8 cellular contexts compared by ENCODE assay signal in the genomic region with DNA sequence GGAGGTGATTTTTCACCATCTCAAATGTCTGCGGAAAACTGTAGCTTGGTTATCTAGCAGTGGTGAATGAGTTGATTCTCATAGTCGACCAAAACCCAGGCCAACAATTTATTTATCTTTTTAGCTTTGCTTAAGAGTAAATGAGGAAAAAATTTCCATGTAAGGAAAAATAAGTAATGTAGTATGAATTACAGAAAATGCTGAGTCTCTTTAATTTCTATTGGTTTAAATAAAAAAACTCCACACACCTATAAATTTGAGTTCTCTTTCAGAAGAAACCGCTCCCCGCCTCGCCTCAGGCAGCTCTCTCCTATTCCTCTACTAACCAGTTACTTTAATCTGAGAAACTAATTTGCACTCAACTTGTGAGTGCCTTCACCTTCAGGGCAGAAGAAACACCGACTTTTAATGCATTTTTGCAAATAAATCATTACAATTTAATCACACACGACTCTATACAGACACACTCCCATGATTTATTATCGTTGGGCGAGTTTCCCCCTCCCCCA. TPM values are rescaled to one million over a fixed set of nuclear protein-coding genes. Genes with fewer than 3 reads are reported as not detected.
DNase-seq lines count a peak whose midpoint lies in the region; ATAC-seq and TF ChIP-seq lines count a peak whose summit lies in the region.

No MANE protein-coding gene starts in this region.

- H4K20me1 ChIP-seq in Karpas-422 (ENCODE audit: insufficient read depth, low read depth, low read length): no peaks in the 10 kb centered on the region

- H3K4me1 ChIP-seq in Karpas-422 (ENCODE audit: low read length) (peaks cover 38% of the 10 kb centered on the region), neutrophil (ENCODE audit: control insufficient read depth in 1 of 2, insufficient read depth in 1 of 2, low read depth in 1 of 2, low read length in 1 of 2) (peaks cover 34 to 50% of the 10 kb centered on the region in 2 experiments)

- peak overlapping the region; percentile 95 for H3K4me2 ChIP-seq in Karpas-422 (ENCODE audit: low read depth, low read length, poor library complexity, severe bottlenecking)

- H3K27me3 Mint-ChIP-seq in T-helper 2 cell treated with Interferon-gamma antibody and Interleukin-4, amounts not matched to agents 5 μg/mL and 100 μg/mL, for 36 hours (ENCODE audit: low read depth): peaks cover 48% of the 10 kb centered on the region
- peaks cover 26 to 43% of the 10 kb centered on the region in 2 donors for H3K27me3 Mint-ChIP-seq in effector memory CD8-positive, alpha-beta T cell

- peak overlapping the region; percentile 99 for H3K4me3 Mint-ChIP-seq in T-helper 2 cell treated with Interferon-gamma antibody and Interleukin-4, amounts not matched to agents 5 μg/mL and 100 μg/mL, for 36 hours
- peak overlapping the region; percentile 90 to 96 for H3K4me3 Mint-ChIP-seq in effector memory CD8-positive, alpha-beta T cell

- no peak for DNase-seq in T-helper 2 cell treated with Interferon-gamma antibody and Interleukin-4, amounts not matched to agents 5 μg/mL and 100 μg/mL, for 36 hours (ENCODE audit: low spot score)
- DNase-seq in T-helper 2 cell: no peak
- no peak for DNase-seq in Karpas-422
- DNase-seq in effector memory CD8-positive, alpha-beta T cell: no peak
- no peak for DNase-seq in cerebellar nuclear complex (lab: John Stamatoyannopoulos, UW)
- no peak for DNase-seq in GM19240 (ENCODE audit: insufficient read length, low spot score)

- H3K9ac ChIP-seq in Karpas-422 (ENCODE audit: low read length): peak overlapping the region; percentile 87

- H3K36me3 ChIP-seq in Karpas-422 (ENCODE audit: insufficient read depth, low read length): peaks cover 18% of the 10 kb centered on the region
- H3K36me3 ChIP-seq in neutrophil: no peaks in the 10 kb centered on the region

- H3K27ac Mint-ChIP-seq in T-helper 2 cell treated with Interferon-gamma antibody and Interleukin-4, amounts not matched to agents 5 μg/mL and 100 μg/mL, for 36 hours: peak overlapping the region; percentile 92
- peak overlapping the region; percentile 53 to 90 for H3K27ac Mint-ChIP-seq in effector memory CD8-positive, alpha-beta T cell

- peak overlapping the region; percentile 94 for H2AFZ ChIP-seq in Karpas-422 (ENCODE audit: low read length)

- H3K4me3 ChIP-seq in Karpas-422 (ENCODE audit: low read length) (peak overlapping the region; percentile 93), neutrophil (ENCODE audit: low read depth in 1 of 2, low read length in 1 of 2) (peak overlapping the region; percentile 78 to 82)

- peaks cover 24% of the 10 kb centered on the region for H3K36me3 Mint-ChIP-seq in T-helper 2 cell treated with Interferon-gamma antibody and Interleukin-4, amounts not matched to agents 5 μg/mL and 100 μg/mL, for 36 hours (ENCODE audit: low read depth)
- H3K36me3 Mint-ChIP-seq in effector memory CD8-positive, alpha-beta T cell (ENCODE audit: insufficient read depth): peaks cover 34% of the 10 kb centered on the region

- H3K27ac ChIP-seq in Karpas-422 (ENCODE audit: low read length) (peak overlapping the region; percentile 72), neutrophil (no peak overlapping the region)

- no peak for TF ChIP-seq CTCF in neutrophil (IDR thresholded peaks at IDR 0.05)

- no peaks in the 10 kb centered on the region for H3K9me2 ChIP-seq in Karpas-422 (replicated peaks; ENCODE audit: insufficient read depth, low read length)

- H3K27me3 ChIP-seq in Karpas-422 (ENCODE audit: low read length) (no peaks in the 10 kb centered on the region), neutrophil (peaks cover 54% of the 10 kb centered on the region)

- H3K9me3 Mint-ChIP-seq in T-helper 2 cell treated with Interferon-gamma antibody and Interleukin-4, amounts not matched to agents 5 μg/mL and 100 μg/mL, for 36 hours: peaks cover 19% of the 10 kb centered on the region
- no peaks in the 10 kb centered on the region for H3K9me3 Mint-ChIP-seq in effector memory CD8-positive, alpha-beta T cell

- peak; percentile 5 for ATAC-seq in effector memory CD8-positive, alpha-beta T cell (replicated peaks)
- ATAC-seq in GM18517 (IDR thresholded peaks at IDR 0.05; ENCODE audit: unreplicated experiment): no peak

- H3K9me3 ChIP-seq in Karpas-422 (ENCODE audit: low read length) (no peaks in the 10 kb centered on the region; the same call in 1 of the 2 replicates), neutrophil (no peaks in the 10 kb centered on the region)

- peaks cover 52% of the 10 kb centered on the region for H3K4me1 Mint-ChIP-seq in T-helper 2 cell treated with Interferon-gamma antibody and Interleukin-4, amounts not matched to agents 5 μg/mL and 100 μg/mL, for 36 hours (ENCODE audit: low read depth)
- H3K4me1 Mint-ChIP-seq in effector memory CD8-positive, alpha-beta T cell (ENCODE audit: low read depth in 2 of 2): peaks cover 46 to 64% of the 10 kb centered on the region in 2 donors

- peaks cover 70% of the 10 kb centered on the region for H3K79me2 ChIP-seq in Karpas-422 (ENCODE audit: low read length)

RNA-seq across cellular contexts. Expression of gene RSRC1, which starts 0.5 kb away (rescaled TPM):
- total RNA-seq in Karpas-422 (2014; rRNA removed; shearing (Covaris generic); ENCODE audit: low replicate concordance): 95.2 and 101 TPM in 2 replicates

RNA-seq across cellular contexts. Expression of gene SHOX2, which starts 3.1 kb away (rescaled TPM):
- 7.7 and 11.7 TPM in 2 replicates for total RNA-seq in Karpas-422 (2014; rRNA removed; shearing (Covaris generic); ENCODE audit: low replicate concordance)
